11 cellular contexts compared by ENCODE assay signal in the genomic region with DNA sequence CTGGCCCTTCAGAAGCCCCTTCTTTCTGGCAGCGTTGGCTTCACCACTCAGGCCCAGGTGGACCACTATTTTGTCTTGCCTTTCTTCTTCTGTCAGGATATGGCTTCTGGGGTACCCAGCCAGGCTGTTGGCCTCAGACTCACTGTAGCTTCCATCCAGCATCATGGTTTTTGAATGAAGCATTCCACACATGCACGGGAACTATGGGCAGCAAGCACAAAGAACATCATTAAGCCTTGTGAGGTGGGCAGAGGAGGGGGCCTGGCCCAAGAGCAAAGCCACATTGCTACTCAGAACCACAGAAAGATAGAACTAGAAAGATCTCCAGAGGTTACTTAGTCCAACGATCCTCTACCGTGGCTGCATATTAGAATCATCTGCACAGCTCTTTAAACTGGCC. TPM values are rescaled to one million over a fixed set of nuclear protein-coding genes. Genes with fewer than 3 reads are reported as not detected.
"Had no signal": no experiment of that assay in that cellular context is flagged by ENCODE, and none has a peak within 500 bp of the region (broad histone marks: within the 10 kb centered on the region; RNA-seq: fewer than 3 reads in every experiment).

No MANE protein-coding gene starts in this region.

- H3K9me3 ChIP-seq: HAP-1 had no signal

- H3K4me1 ChIP-seq: HAP-1 had no signal

- H3K27me3 Mint-ChIP-seq: IgD-negative memory B cell had no signal

- H3K36me3 ChIP-seq: HAP-1 had no signal

- DNase-seq: GM23248, GOT3, H7, HFFc6 had no signal

- H3K9ac ChIP-seq: GM23248 had no signal

- H3K4me3 ChIP-seq: GM23248, HAP-1 had no signal

- H3K4me3 Mint-ChIP-seq: HFFc6, IgD-negative memory B cell had no signal

- ATAC-seq: HCT116, HepG2 had no signal

- H3K27ac ChIP-seq: GM23248, HL-60 had no signal

- H3K9me3 Mint-ChIP-seq: HFFc6, IgD-negative memory B cell had no signal

- H2AFZ ChIP-seq: GM23248 had no signal

- H3K27ac Mint-ChIP-seq: HFFc6, IgD-negative memory B cell had no signal

RNA-seq across cellular contexts. Expression of gene GABRR1, which starts 40.6 kb away (rescaled TPM):
- total RNA-seq: GM23248, H4, HepG2, HFFc6, HT1080 had no signal

RNA-seq across cellular contexts. Expression of gene GABRR2, which starts 57.3 kb away (rescaled TPM):
- total RNA-seq: GM23248, H7, HepG2, HT1080 had no signal
